ENCODE assay signal across 8 cellular contexts in the genomic region with DNA sequence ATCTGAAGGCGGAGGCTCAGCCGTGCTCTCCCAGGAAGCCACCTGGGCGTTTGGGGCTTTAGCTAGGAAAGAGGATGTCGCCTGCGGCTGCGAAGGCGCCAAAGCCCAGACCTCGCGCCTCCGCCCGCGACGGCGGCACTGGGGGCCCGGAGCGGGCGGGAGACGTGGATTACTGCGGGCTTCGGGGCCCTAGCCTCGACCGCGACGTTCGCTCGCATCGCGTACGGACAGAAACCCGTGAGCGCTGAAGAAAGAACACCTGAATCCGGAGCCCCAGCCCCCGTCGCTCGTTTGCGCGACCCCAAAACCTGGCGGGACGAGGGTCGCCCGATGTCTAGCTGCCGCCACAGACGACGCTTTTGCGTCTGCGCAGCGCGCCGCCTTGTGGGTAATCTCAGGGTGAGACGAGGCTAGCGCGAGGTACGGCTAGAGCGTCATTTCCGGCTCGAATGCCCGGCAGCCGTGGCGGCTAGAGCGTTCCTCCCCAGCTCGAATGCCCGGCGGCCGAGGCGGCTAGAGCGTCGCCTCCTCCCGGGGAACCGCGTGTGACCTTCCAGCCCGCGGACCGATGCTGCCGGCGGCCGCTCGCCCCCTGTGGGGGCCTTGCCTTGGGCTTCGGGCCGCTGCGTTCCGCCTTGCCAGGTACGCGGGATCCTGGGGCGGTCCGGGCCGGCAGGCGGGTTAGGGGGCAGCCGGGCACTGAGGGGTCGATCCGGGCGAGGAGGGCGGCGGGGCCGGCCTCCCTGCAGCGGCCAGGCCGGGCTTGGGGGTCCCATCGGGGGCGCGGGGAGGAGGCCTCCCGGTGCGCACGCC. TPM values are rescaled to one million over a fixed set of nuclear protein-coding genes. Genes with fewer than 3 reads are reported as not detected.
DNase-seq lines count a peak whose midpoint lies in the region; ATAC-seq and TF ChIP-seq lines count a peak whose summit lies in the region.

Gene MRPL12 (plus strand): TSS at position 434 of the 813 bp plus-strand sequence. CDS start 135 bp downstream, at position 569.

- peak in 1 of 2 donors; percentile 82 for TF ChIP-seq POLR2A in lower leg skin (IDR thresholded peaks at IDR 0.05)

- DNase-seq in NCI-H774 (lab: John Stamatoyannopoulos, UW) (peak; percentile 98), lower leg skin (ENCODE audit: low spot score in 2 of 2) (peak; percentile 90 to 98)
- DNase-seq in activated CD4-positive, alpha-beta memory T cell treated with anti-CD3 and anti-CD28 coated beads for 36 hours, result peak; percentile 93
- peak; percentile 85 to 87 for DNase-seq in stimulated activated CD4-positive, alpha-beta T cell treated with anti-CD3 and anti-CD28 coated beads, Interleukin-4, amount 100 ng/mL, for 4 hours

- H3K36me3 Mint-ChIP-seq in activated CD4-positive, alpha-beta memory T cell treated with anti-CD3 and anti-CD28 coated beads for 36 hours, result peaks cover 40% of the 10 kb centered on the region

- H3K4me3 ChIP-seq in duodenal mucosa (ENCODE audit: low read depth in 1 of 2, low read length in 2 of 2) (peak within 1 kb of the TSS; percentile 92 to 97), lower leg skin (ENCODE audit: low read depth, poor library complexity, severe bottlenecking) (peak within 1 kb of the TSS; percentile 85)

- peak within 1 kb of the TSS; percentile 94 for H3K4me3 Mint-ChIP-seq in activated CD4-positive, alpha-beta memory T cell treated with anti-CD3 and anti-CD28 coated beads for 36 hours

- peaks cover 31% of the 10 kb centered on the region for H3K4me1 Mint-ChIP-seq in activated CD4-positive, alpha-beta memory T cell treated with anti-CD3 and anti-CD28 coated beads for 36 hours (ENCODE audit: low read depth)

- no peaks in the 10 kb centered on the region for H3K9me3 ChIP-seq in duodenal mucosa (ENCODE audit: control insufficient read depth in 1 of 2, low read length in 2 of 2)

- H3K36me3 ChIP-seq in duodenal mucosa (ENCODE audit: control insufficient read depth in 1 of 2, insufficient read depth in 2 of 2, low read length in 2 of 2), result peaks cover 20 to 61% of the 10 kb centered on the region in 2 donors

- intact Hi-C loops in activated CD4-positive, alpha-beta memory T cell treated with anti-CD3 and anti-CD28 coated beads for 36 hours (cut with micrococcal nuclease), result loop anchor here (1.0 to 2.0 kb wide), 2 partner anchors 9 to 18 kb away; partner anchors contain the start of genes HGS and SLC25A10
- intact Hi-C loops in lower leg skin (cut with DNase I; ENCODE audit: low total_unique reads), result no loop called here

- CTCF ChIA-PET in activated CD4-positive, alpha-beta memory T cell treated with anti-CD3 and anti-CD28 coated beads for 36 hours (lab: Charles Lee), result interaction anchor here (1.0 to 2.3 kb wide), 4 partner anchors 10 to 256 kb away, joined by 3 to 13 read pairs (median 6); partner anchors contain the start of genes ARL16 and HGS

- peaks cover 26 to 34% of the 10 kb centered on the region in 2 donors for H3K4me1 ChIP-seq in duodenal mucosa (ENCODE audit: control insufficient read depth in 1 of 2, insufficient read depth in 2 of 2, low read length in 2 of 2)

- peak within 1 kb of the TSS; percentile 96 to 99 for H3K9ac ChIP-seq in duodenal mucosa (ENCODE audit: low read depth in 1 of 2, low read length in 2 of 2)

- POLR2A ChIA-PET in activated CD4-positive, alpha-beta memory T cell treated with anti-CD3 and anti-CD28 coated beads for 36 hours (lab: Charles Lee), result interaction anchor here (1.0 to 5.5 kb wide), 13 partner anchors 8 to 395 kb away, joined by 3 to 54 read pairs (median 4); partner anchors contain the start of genes ARL16, HGS, MCRIP1 and P4HB

- H3K27me3 ChIP-seq in duodenal mucosa (ENCODE audit: control insufficient read depth in 1 of 2, insufficient read depth in 2 of 2, low read length in 2 of 2), result no peaks in the 10 kb centered on the region

- H3K27ac ChIP-seq in C4-2B, result peak within 1 kb of the TSS; percentile 99
- peak within 1 kb of the TSS; percentile 89 for H3K27ac ChIP-seq in duodenal mucosa (ENCODE audit: low read depth, low read length)

- peak within 1 kb of the TSS; percentile 92 for H3K27ac Mint-ChIP-seq in activated CD4-positive, alpha-beta memory T cell treated with anti-CD3 and anti-CD28 coated beads for 36 hours

- H3K9me3 Mint-ChIP-seq in activated CD4-positive, alpha-beta memory T cell treated with anti-CD3 and anti-CD28 coated beads for 36 hours, result no peaks in the 10 kb centered on the region

- TF ChIP-seq CTCF in C4-2B (conservative IDR thresholded peaks at IDR 0.05) (no peak), lower leg skin (IDR thresholded peaks at IDR 0.05) (no peak)

- H3K27me3 Mint-ChIP-seq in activated CD4-positive, alpha-beta memory T cell treated with anti-CD3 and anti-CD28 coated beads for 36 hours, result no peaks in the 10 kb centered on the region

- peak; percentile 83 for ATAC-seq in GM19351 (IDR thresholded peaks at IDR 0.05; ENCODE audit: unreplicated experiment)
- peak; percentile 42 for ATAC-seq in HG03558 (IDR thresholded peaks at IDR 0.05; ENCODE audit: extremely low read depth, unreplicated experiment)

- WGBS in lower leg skin, 2 donors, result 0% methylated on average over 35 to 38 of the region's 102 CpGs

RNA-seq across cellular contexts. Expression of gene MRPL12, which starts in this region (rescaled TPM):
- total RNA-seq in activated CD4-positive, alpha-beta memory T cell treated with anti-CD3 and anti-CD28 coated beads for 36 hours, result 100 to 1,000 TPM; 112 to 118 TPM
- 10 to 100 TPM; 39.5 to 64.0 (median 43.1) TPM for total RNA-seq in lower leg skin

Comparison
In these comparisons a context has a peak if more than half of its experiments do, and no peak if none do; other contexts are left out.
1. Peak in every context shown above with its lines: DNase-seq, ATAC-seq, H3K4me3 ChIP-seq and H3K27ac ChIP-seq.